ENCODE assay signal across 8 cellular contexts in genomic region chr19:49850221-49850486, GRCh38. TPM values are rescaled to one million over a fixed set of nuclear protein-coding genes. Genes with fewer than 3 reads are reported as not detected.
DNase-seq lines count a peak whose midpoint lies in the region; ATAC-seq and TF ChIP-seq lines count a peak whose summit lies in the region.

No MANE protein-coding gene starts in this region.

- H3K4me3 ChIP-seq in heart right ventricle: peak overlapping the region; percentile 71 to 100 (median 86)
- H3K4me3 ChIP-seq in mononuclear cell (ENCODE audit: low read length): peak overlapping the region; percentile 90
- H3K4me3 ChIP-seq in vagina: peak overlapping the region; percentile 83 to 93

- peak overlapping the region; percentile 84 for H3K4me3 Mint-ChIP-seq in MCF 10A (ENCODE audit: unreplicated experiment)

- TF ChIP-seq POLR2A in vagina (IDR thresholded peaks at IDR 0.05): no peak

- H3K9me3 Mint-ChIP-seq in MCF 10A (ENCODE audit: unreplicated experiment): peaks cover 6% of the 10 kb centered on the region

- H3K36me3 ChIP-seq in heart right ventricle (peaks cover 0 to 11% (median 7%) of the 10 kb centered on the region in 9 donors), vagina (peaks cover 0 to 7% of the 10 kb centered on the region in 2 donors)

- intact Hi-C loops in heart right ventricle (cut with DNase I): loop anchor here in 6 of 10 donors (2.0 to 5.0 kb wide), 5 partner anchors 27 to 38 kb away; partner anchors contain the start of genes FUZ (in 3 of the 6), MED25 (in 2 of the 6), AKT1S1 (in 1 of the 6) and TBC1D17 (in 1 of the 6)
- intact Hi-C loops in cardiac septum (cut with DNase I): loop anchor here (2.0 kb wide), 1 partner anchor 37 kb away; the partner anchor contains the start of gene FUZ
- intact Hi-C loops in MCF 10A (cut with micrococcal nuclease): loop anchor here (1.0 to 10.0 kb wide), 3 partner anchors 37 to 175 kb away; partner anchors contain the start of genes AP2A1, FUZ and PRMT1
- intact Hi-C loops in vagina (cut with DNase I): loop anchor here (10.0 kb wide), 1 partner anchor 95 kb away; no protein-coding TSS in a partner anchor

- ATAC-seq in heart right ventricle: peak in 4 of 8 donors; percentile 0 to 9 (median 2)

- POLR2A ChIA-PET in MCF 10A (lab: Yijun Ruan, JAX): interaction anchor here (0.7 to 4.3 kb wide), 24 partner anchors 9 to 209 kb away, joined by 3 to 40 read pairs (median 6); partner anchors contain the start of genes AKT1S1, AP2A1, ATF5 and FUZ

- H3K27me3 Mint-ChIP-seq in MCF 10A (ENCODE audit: insufficient read depth, unreplicated experiment): no peaks in the 10 kb centered on the region

- no TSS peak for BruUV-seq in MCF 10A (replicated peaks; lab: Mats Ljungman, UMichigan)

- no peaks in the 10 kb centered on the region for H3K27me3 ChIP-seq in heart right ventricle
- peaks cover 4% of the 10 kb centered on the region for H3K27me3 ChIP-seq in mononuclear cell (ENCODE audit: insufficient read depth, low read length)
- no peaks in the 10 kb centered on the region for H3K27me3 ChIP-seq in vagina

- CTCF ChIA-PET in MCF 10A (lab: Yijun Ruan, JAX): interaction anchor here (1.1 kb wide), 1 partner anchor 166 kb away, joined by 5 read pairs; no protein-coding TSS in a partner anchor

- peaks cover 11% of the 10 kb centered on the region for H3K36me3 Mint-ChIP-seq in MCF 10A (ENCODE audit: insufficient read depth, unreplicated experiment)

- H3K9me3 ChIP-seq in heart right ventricle: peaks cover 0 to 10% (median 0%) of the 10 kb centered on the region in 11 donors
- H3K9me3 ChIP-seq in mononuclear cell (ENCODE audit: low read depth, low read length): no peaks in the 10 kb centered on the region
- no peaks in the 10 kb centered on the region for H3K9me3 ChIP-seq in vagina

- peak overlapping the region in 9 of 10 donors; percentile 96 to 100 (median 99) for H3K27ac ChIP-seq in heart right ventricle
- peak overlapping the region; percentile 100 for H3K27ac ChIP-seq in vagina

- 49 to 51% methylated on average over 12 of the region's 12 CpGs for whole genome bisulfite sequencing in heart right ventricle, 2 donors

- H3K27ac Mint-ChIP-seq in MCF 10A (ENCODE audit: low read depth, unreplicated experiment): peak overlapping the region; percentile 89

- DNase-seq in heart right ventricle: no peak
- DNase-seq in cardiac septum (ENCODE audit: low spot score): no peak
- no peak for DNase-seq in MCF 10A (ENCODE audit: unreplicated experiment)
- DNase-seq in vagina (ENCODE audit: extremely low spot score in 2 of 2): no peak
- DNase-seq in HPDE6-E6E7 (ENCODE audit: extremely low spot score): no peak
- DNase-seq in NOMO-1 treated with DMSO at 0.1 percent for 48 hours (lab: John Stamatoyannopoulos, UW; ENCODE audit: unreplicated experiment): no peak
- no peak for DNase-seq in NOMO-1 (lab: John Stamatoyannopoulos, UW; ENCODE audit: unreplicated experiment in 2 of 2)

- H3K4me1 ChIP-seq in heart right ventricle (peaks cover 9 to 49% (median 29%) of the 10 kb centered on the region in 9 donors), mononuclear cell (ENCODE audit: insufficient read depth, low read length) (peaks cover 49% of the 10 kb centered on the region), vagina (peaks cover 36% of the 10 kb centered on the region)

- TF ChIP-seq CTCF in heart right ventricle (IDR thresholded peaks at IDR 0.05) (no peak), MCF 10A (IDR thresholded peaks at IDR 0.05; ENCODE audit: unreplicated experiment) (no peak), vagina (IDR thresholded peaks at IDR 0.05) (no peak)

- H3K4me1 Mint-ChIP-seq in MCF 10A (ENCODE audit: insufficient read depth, unreplicated experiment): peaks cover 32% of the 10 kb centered on the region

RNA-seq across cellular contexts. Expression of gene PTOV1, which starts 0.8 kb away (rescaled TPM):
- total RNA-seq in heart right ventricle: 100 to 1,000 TPM in 3 of 10 donors, 10 to 100 TPM in 7; 67.8 to 137 (median 90.0) TPM
- polyA plus RNA-seq in heart right ventricle: 100 to 1,000 TPM; 107 to 220 TPM
- total RNA-seq in cardiac septum: 95.8 TPM
- 68.5 and 78.8 TPM in 2 replicates for total RNA-seq in MCF 10A (2022)
- 26.1 TPM for total RNA-seq in mononuclear cell
- total RNA-seq in vagina: 109 TPM

RNA-seq across cellular contexts. Expression of gene PNKP, which starts 17.2 kb away (rescaled TPM):
- total RNA-seq in heart right ventricle (10 to 100 TPM; 24.0 to 43.9 (median 34.6) TPM), cardiac septum (49.5 TPM), MCF 10A (2022) (70.7 and 90.3 TPM in 2 replicates), mononuclear cell (28.4 TPM), vagina (40.3 TPM)
- 10 to 100 TPM; 31.8 to 91.7 TPM for polyA plus RNA-seq in heart right ventricle

RNA-seq across cellular contexts. Expression of gene AKT1S1, which starts 27.0 kb away (rescaled TPM):
- total RNA-seq in heart right ventricle: 10 to 100 TPM; 26.0 to 51.9 (median 32.4) TPM
- polyA plus RNA-seq in heart right ventricle: 10 to 100 TPM; 42.6 to 48.1 TPM
- 35.8 TPM for total RNA-seq in cardiac septum
- 74.7 and 79.2 TPM in 2 replicates for total RNA-seq in MCF 10A (2022)
- total RNA-seq in mononuclear cell: 3.0 TPM
- total RNA-seq in vagina: 16.9 TPM

RNA-seq across cellular contexts. Expression of gene TBC1D17, which starts 27.3 kb away (rescaled TPM):
- total RNA-seq in heart right ventricle (10 to 100 TPM; 40.6 to 57.9 (median 50.6) TPM), cardiac septum (48.0 TPM), MCF 10A (2022) (25.2 and 25.5 TPM in 2 replicates), mononuclear cell (6.1 TPM), vagina (34.9 TPM)
- polyA plus RNA-seq in heart right ventricle: 10 to 100 TPM; 30.4 to 41.7 TPM

RNA-seq across cellular contexts. Expression of gene MED25, which starts 32.1 kb away (rescaled TPM):
- total RNA-seq in heart right ventricle (100 to 1,000 TPM in 1 of 10 donors, 10 to 100 TPM in 9; 39.7 to 110 (median 54.9) TPM), cardiac septum (33.0 TPM), MCF 10A (2022) (39.9 and 43.2 TPM in 2 replicates), mononuclear cell (15.1 TPM), vagina (25.0 TPM)
- polyA plus RNA-seq in heart right ventricle: 100 to 1,000 TPM in 1 of 2 donors, 10 to 100 TPM in 1; 39.5 to 149 TPM
